1 cellular context compared by ENCODE assay signal in the genomic region with DNA sequence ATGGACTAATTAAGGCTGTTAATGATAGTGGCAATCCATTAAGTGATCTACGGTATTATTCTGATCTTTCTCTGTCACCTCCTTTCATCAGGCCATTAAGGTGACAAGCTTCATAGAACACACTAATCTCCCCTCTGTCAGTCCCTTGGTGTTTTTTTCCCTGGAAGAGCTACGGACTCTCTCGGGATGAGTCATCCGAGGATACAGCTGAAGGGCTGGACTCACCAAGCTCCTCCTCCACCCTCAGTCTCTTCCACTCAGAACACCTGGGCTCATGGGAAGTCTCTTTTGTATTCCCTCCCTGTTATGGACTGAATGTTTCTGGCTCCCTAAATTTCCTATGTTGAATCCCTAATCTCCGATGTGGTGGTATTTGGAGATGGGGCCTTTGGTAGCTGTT.
TF ChIP-seq lines count a peak whose summit lies in the region.

No MANE protein-coding gene starts in this region.

TF ChIP-seq in K562, 482 proteins besides CTCF, POLR2A, EP300 and RAD21 (continued from another document):
- TF ChIP-seq FOXA3 (CRISPR knock-in tag; conservative IDR thresholded peaks at IDR 0.05 in 1 of 2, IDR thresholded peaks at IDR 0.05 in 1 of 2), result no peak
- no peak for TF ChIP-seq NEUROD1 (IDR thresholded peaks at IDR 0.05; ENCODE audit: borderline replicate concordance, low read depth, low read length, partially characterized antibody)
